ENCODE assay signal across 21 cellular contexts in the genomic region with DNA sequence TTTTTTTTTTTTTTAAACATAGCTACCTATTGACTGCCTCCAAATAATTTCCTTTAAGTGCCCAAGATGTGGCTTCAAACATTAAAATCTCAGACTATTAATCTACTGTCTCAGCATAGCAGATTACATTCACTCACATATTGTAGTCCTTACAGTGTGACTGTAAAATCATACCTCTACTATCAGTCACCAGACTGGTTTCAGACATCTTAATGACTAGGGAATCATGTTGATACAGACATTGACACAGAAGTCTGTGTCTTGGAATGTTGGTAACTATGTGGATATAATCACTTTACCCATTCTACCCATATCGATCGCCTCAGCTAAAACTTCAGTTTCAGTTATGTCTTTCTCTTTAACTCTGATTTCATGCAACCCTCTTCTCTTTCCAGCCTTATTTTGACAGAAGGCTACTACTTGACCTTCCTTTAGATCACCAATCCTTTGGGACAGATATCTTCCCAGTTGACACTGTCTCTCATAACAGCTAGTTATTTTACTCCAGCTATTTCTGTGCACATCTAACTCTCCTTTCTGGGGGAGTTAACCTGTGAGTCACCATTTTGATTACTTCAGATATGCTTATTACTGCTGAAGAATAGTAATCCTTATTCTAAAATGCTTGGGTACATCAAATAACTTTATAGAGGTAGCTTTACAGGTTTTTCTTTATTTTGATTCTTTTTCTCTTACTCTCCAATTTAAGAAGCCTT. TPM values are rescaled to one million over a fixed set of nuclear protein-coding genes. Genes with fewer than 3 reads are reported as not detected.
DNase-seq lines count a peak whose midpoint lies in the region; ATAC-seq, FAIRE-seq and TF ChIP-seq lines count a peak whose summit lies in the region.
"Had no signal": no experiment of that assay in that cellular context is flagged by ENCODE, and none has a peak within 500 bp of the region (broad histone marks: within the 10 kb centered on the region; RNA-seq: fewer than 3 reads in every experiment).

No MANE protein-coding gene starts in this region.

- CTCF ChIA-PET in HepG2 (lab: Yijun Ruan, JAX; ENCODE audit: low intra/inter-chr PET ratio, low total read pairs) = no interaction called here

- no peak for FAIRE-seq in HepG2 (lab: Jason Lieb, UNC)
- FAIRE-seq: bronchial epithelial cell had no signal

- in situ Hi-C loops in HepG2 (cut with HindIII; ENCODE audit: extremely low pct_ligation_motif_present, low pct_unique_long_range_greater_than_20kb) = no loop called here

- no peak for TF ChIP-seq POLR2A in HepG2 (IDR thresholded peaks at IDR 0.05; ENCODE audit: insufficient read depth in 1 of 2, low read depth in 2 of 2, low read length in 2 of 2)
- no peak for TF ChIP-seq POLR2A in right lobe of liver (IDR thresholded peaks at IDR 0.05)

- no peaks in the 10 kb centered on the region for H3K9me3 Mint-ChIP-seq in activated T-helper 17 cell treated with anti-CD3 and anti-CD28 coated beads, Interleukin-2, amount 50 U/mL, for 72 hours
- H3K9me3 Mint-ChIP-seq in stimulated activated effector memory CD8-positive, alpha-beta T cell treated with anti-CD3 and anti-CD28 coated beads, Interleukin-12 subunit alpha, Interleukin-12 subunit beta, amount 100 ng/mL, for 72 hours = no peaks in the 10 kb centered on the region
- H3K9me3 Mint-ChIP-seq in stimulated activated memory B cell treated with anti-CD40 and anti-IgM and Interleukin-4, amounts not matched to agents 10 μg/mL and 1 μg/mL and 100 μg/mL, for 72 hours = no peaks in the 10 kb centered on the region
- H3K9me3 Mint-ChIP-seq: activated naive CD8-positive, alpha-beta T cell treated with anti-CD3 and anti-CD28 coated beads, Interleukin-2, amount 10 ng/mL, durations not matched to agents 7 days and 5 days had no signal

- 94% methylated on average over 2 of the region's 2 CpGs for WGBS in HepG2 (ENCODE audit: low lambda C conversion rate)
- 95% methylated on average over 2 of the region's 2 CpGs for WGBS in right lobe of liver (ENCODE audit: insufficient coverage, low coverage, low lambda C conversion rate, missing lambda C conversion rate)

- peaks cover 38% of the 10 kb centered on the region for H3K4me1 Mint-ChIP-seq in activated T-helper 17 cell treated with anti-CD3 and anti-CD28 coated beads, Interleukin-2, amount 50 U/mL, for 72 hours
- peaks cover 71% of the 10 kb centered on the region for H3K4me1 Mint-ChIP-seq in stimulated activated effector memory CD8-positive, alpha-beta T cell treated with anti-CD3 and anti-CD28 coated beads, Interleukin-12 subunit alpha, Interleukin-12 subunit beta, amount 100 ng/mL, for 72 hours
- peaks cover 55% of the 10 kb centered on the region for H3K4me1 Mint-ChIP-seq in stimulated activated memory B cell treated with anti-CD40 and anti-IgM and Interleukin-4, amounts not matched to agents 10 μg/mL and 1 μg/mL and 100 μg/mL, for 72 hours

- no peak for TF ChIP-seq CTCF in HepG2 (CRISPR knock-in tag; IDR thresholded peaks at IDR 0.05)
- TF ChIP-seq CTCF in right lobe of liver (IDR thresholded peaks at IDR 0.05) = no peak
- no peak for TF ChIP-seq CTCF in BE2C (IDR thresholded peaks at IDR 0.05; ENCODE audit: low read depth, low read length)

- no peak for TF ChIP-seq RAD21 in HepG2 (CRISPR knock-in tag; IDR thresholded peaks at IDR 0.05)

- POLR2A ChIA-PET in HepG2 (lab: Yijun Ruan, JAX) = no interaction called here

- no peaks in the 10 kb centered on the region for H3K9me3 ChIP-seq in HepG2 (ENCODE audit: low read length)
- no peaks in the 10 kb centered on the region for H3K9me3 ChIP-seq in right lobe of liver
- H3K9me3 ChIP-seq in BE2C = no peaks in the 10 kb centered on the region
- H3K9me3 ChIP-seq: thyroid gland had no signal

- no peak overlapping the region for H2AFZ ChIP-seq in HepG2 (ENCODE audit: low read length)
- H2AFZ ChIP-seq: parathyroid adenoma had no signal

- H3K27ac ChIP-seq in HepG2 (ENCODE audit: extremely low read length, insufficient read depth, low read length) = peak overlapping the region; percentile 90
- H3K27ac ChIP-seq in right lobe of liver = no peak overlapping the region
- H3K27ac ChIP-seq: parathyroid adenoma, thyroid gland had no signal

- DNase-seq in HepG2 (ENCODE audit: low spot score) = no peak
- DNase-seq in right lobe of liver = no peak
- peak; percentile 26 for DNase-seq in iris pigment epithelial cell (ENCODE audit: low read depth)
- no peak for DNase-seq in stimulated activated effector memory CD8-positive, alpha-beta T cell treated with anti-CD3 and anti-CD28 coated beads, Interleukin-12 subunit alpha, Interleukin-12 subunit beta, amount 100 ng/mL, for 72 hours (ENCODE audit: low spot score in 2 of 2)
- no peak for DNase-seq in BE2C
- DNase-seq in EL = no peak
- DNase-seq: activated CD4-positive, CD25-positive, alpha-beta regulatory T cell; activated naive CD8-positive, alpha-beta T cell treated with anti-CD3 and anti-CD28 coated beads, Interleukin-2, amount 10 ng/mL, durations not matched to agents 7 days and 5 days; effector CD4-positive, alpha-beta T cell; hypothalamus; left colon; NCI-H2081; NCI-H524; SHP77; T-helper 2 cell; thyroid gland had no signal

- BruUV-seq in HepG2 (replicated peaks; lab: Mats Ljungman, UMichigan) = no TSS peak

- H3K27ac Mint-ChIP-seq in activated T-helper 17 cell treated with anti-CD3 and anti-CD28 coated beads, Interleukin-2, amount 50 U/mL, for 72 hours = peak overlapping the region; percentile 7
- H3K27ac Mint-ChIP-seq in stimulated activated effector memory CD8-positive, alpha-beta T cell treated with anti-CD3 and anti-CD28 coated beads, Interleukin-12 subunit alpha, Interleukin-12 subunit beta, amount 100 ng/mL, for 72 hours = peak overlapping the region; percentile 32
- H3K27ac Mint-ChIP-seq in stimulated activated memory B cell treated with anti-CD40 and anti-IgM and Interleukin-4, amounts not matched to agents 10 μg/mL and 1 μg/mL and 100 μg/mL, for 72 hours = no peak overlapping the region
- H3K27ac Mint-ChIP-seq: activated naive CD8-positive, alpha-beta T cell treated with anti-CD3 and anti-CD28 coated beads, Interleukin-2, amount 10 ng/mL, durations not matched to agents 7 days and 5 days had no signal

- H3K79me2 ChIP-seq in HepG2 (ENCODE audit: insufficient read depth, low read length) = peaks cover 65% of the 10 kb centered on the region

- H3K36me3 Mint-ChIP-seq in activated T-helper 17 cell treated with anti-CD3 and anti-CD28 coated beads, Interleukin-2, amount 50 U/mL, for 72 hours (ENCODE audit: low read depth) = peaks cover 79% of the 10 kb centered on the region
- peaks cover 44% of the 10 kb centered on the region for H3K36me3 Mint-ChIP-seq in stimulated activated effector memory CD8-positive, alpha-beta T cell treated with anti-CD3 and anti-CD28 coated beads, Interleukin-12 subunit alpha, Interleukin-12 subunit beta, amount 100 ng/mL, for 72 hours
- H3K36me3 Mint-ChIP-seq in stimulated activated memory B cell treated with anti-CD40 and anti-IgM and Interleukin-4, amounts not matched to agents 10 μg/mL and 1 μg/mL and 100 μg/mL, for 72 hours = peaks cover 34% of the 10 kb centered on the region

- H3K36me3 ChIP-seq in HepG2 (replicated peaks in 1 of 2; ENCODE audit: control insufficient read depth in 1 of 2, insufficient read depth in 2 of 2, low read length in 2 of 2) = peaks cover 0 to 11% of the 10 kb centered on the region in 2 experiments; a peak in 3 of 5 replicates
- peaks cover 0 to 2% (median 0%) of the 10 kb centered on the region in 4 donors for H3K36me3 ChIP-seq in right lobe of liver
- peaks cover 31% of the 10 kb centered on the region for H3K36me3 ChIP-seq in BE2C
- H3K36me3 ChIP-seq: thyroid gland had no signal

- H3K4me2 ChIP-seq in HepG2 (ENCODE audit: low read depth, low read length) = no peak overlapping the region
- H3K4me2 ChIP-seq: smooth muscle cell had no signal

- intact Hi-C loops in HepG2 (cut with micrococcal nuclease; ENCODE audit: unreplicated experiment) = loop anchor here (2.0 kb wide), 1 partner anchor 46 kb away; no protein-coding TSS in a partner anchor
- intact Hi-C loops in right lobe of liver (cut with DNase I) = no loop called here

- ATAC-seq in HepG2 (no peak), right lobe of liver (no peak)
- ATAC-seq in activated T-helper 17 cell treated with anti-CD3 and anti-CD28 coated beads, Interleukin-2, amount 50 U/mL, for 72 hours (replicated peaks) = peak; percentile 52
- peak; percentile 51 for ATAC-seq in stimulated activated effector memory CD8-positive, alpha-beta T cell treated with anti-CD3 and anti-CD28 coated beads, Interleukin-12 subunit alpha, Interleukin-12 subunit beta, amount 100 ng/mL, for 72 hours
- no peak for ATAC-seq in stimulated activated memory B cell treated with anti-CD40 and anti-IgM and Interleukin-4, amounts not matched to agents 10 μg/mL and 1 μg/mL and 100 μg/mL, for 72 hours
- ATAC-seq: left colon had no signal

- peaks cover 42% of the 10 kb centered on the region for H4K20me1 ChIP-seq in HepG2 (ENCODE audit: insufficient read depth, low read length)

- H3K4me1 ChIP-seq in HepG2 (ENCODE audit: insufficient read depth, low read length) (peaks cover 55% of the 10 kb centered on the region), right lobe of liver (peaks cover 0 to 36% (median 6%) of the 10 kb centered on the region in 4 donors), BE2C (no peaks in the 10 kb centered on the region)

- no peak for TF ChIP-seq EP300 in HepG2 (IDR thresholded peaks at IDR 0.05; ENCODE audit: low read depth in 2 of 2, low read length in 2 of 2)
- TF ChIP-seq EP300 in HepG2 (CRISPR knock-in tag; IDR thresholded peaks at IDR 0.05; ENCODE audit: borderline replicate concordance) = no peak

- H3K27me3 Mint-ChIP-seq in activated T-helper 17 cell treated with anti-CD3 and anti-CD28 coated beads, Interleukin-2, amount 50 U/mL, for 72 hours = no peaks in the 10 kb centered on the region
- H3K27me3 Mint-ChIP-seq in stimulated activated memory B cell treated with anti-CD40 and anti-IgM and Interleukin-4, amounts not matched to agents 10 μg/mL and 1 μg/mL and 100 μg/mL, for 72 hours = no peaks in the 10 kb centered on the region
- H3K27me3 Mint-ChIP-seq: activated naive CD8-positive, alpha-beta T cell treated with anti-CD3 and anti-CD28 coated beads, Interleukin-2, amount 10 ng/mL, durations not matched to agents 7 days and 5 days had no signal

- H3K27me3 ChIP-seq in HepG2 (ENCODE audit: control insufficient read depth in 1 of 2, insufficient read depth in 2 of 2, low read length in 2 of 2) (no peaks in the 10 kb centered on the region), right lobe of liver (no peaks in the 10 kb centered on the region), BE2C (no peaks in the 10 kb centered on the region)
- H3K27me3 ChIP-seq: thyroid gland had no signal

- H3K4me3 ChIP-seq in HepG2 (replicated peaks in 1 of 3; ENCODE audit: insufficient read depth in 1 of 3, low read depth in 2 of 3, low read length in 3 of 3) (no peak overlapping the region), right lobe of liver (no peak overlapping the region), BE2C (ENCODE audit: low read depth, low read length) (no peak overlapping the region)
- H3K4me3 ChIP-seq: smooth muscle cell, thyroid gland had no signal

- H3K4me3 Mint-ChIP-seq in activated T-helper 17 cell treated with anti-CD3 and anti-CD28 coated beads, Interleukin-2, amount 50 U/mL, for 72 hours = no peak overlapping the region
- no peak overlapping the region for H3K4me3 Mint-ChIP-seq in stimulated activated effector memory CD8-positive, alpha-beta T cell treated with anti-CD3 and anti-CD28 coated beads, Interleukin-12 subunit alpha, Interleukin-12 subunit beta, amount 100 ng/mL, for 72 hours
- H3K4me3 Mint-ChIP-seq in stimulated activated memory B cell treated with anti-CD40 and anti-IgM and Interleukin-4, amounts not matched to agents 10 μg/mL and 1 μg/mL and 100 μg/mL, for 72 hours = no peak overlapping the region
- H3K4me3 Mint-ChIP-seq: activated naive CD8-positive, alpha-beta T cell treated with anti-CD3 and anti-CD28 coated beads, Interleukin-2, amount 10 ng/mL, durations not matched to agents 7 days and 5 days had no signal

- H3K9ac ChIP-seq in HepG2 (ENCODE audit: insufficient read depth, low read depth, low read length) = no peak overlapping the region
- H3K9ac ChIP-seq: parathyroid adenoma had no signal

RNA-seq across cellular contexts. Expression of a gene that starts 7.0 kb away (rescaled TPM):
- total RNA-seq in HepG2 (2016; rRNA removed; fragmentation: Illumina TruSeq; extraction: Trizol) (15.2 and 25.5 TPM in 2 replicates), right lobe of liver (10 to 100 TPM; 11.5 to 16.6 (median 15.1) TPM)
- total RNA-seq in HepG2 (2016; cell fraction: cytosol; rRNA removed; fragmentation: Illumina TruSeq; extraction: Trizol; ENCODE audit: low read depth) = 3.4 and 3.5 TPM in 2 replicates
- 14.7 and 23.3 TPM in 2 replicates for total RNA-seq in HepG2 (2016; cell fraction: insoluble cytoplasmic fraction; rRNA removed; fragmentation: Illumina TruSeq; extraction: Trizol)
- 8.9 and 9.0 TPM in 2 replicates for total RNA-seq in HepG2 (2016; cell fraction: membrane; rRNA removed; fragmentation: Illumina TruSeq; extraction: Trizol)
- total RNA-seq in HepG2 (2016; cell fraction: nucleus; rRNA removed; fragmentation: Illumina TruSeq; extraction: Trizol) = 24.7 and 28.5 TPM in 2 replicates
- polyA plus RNA-seq in HepG2 (2011; rRNA removed) = 16.9 and 19.4 TPM in 2 replicates
- 8.1 and 13.3 TPM in 2 replicates for polyA plus RNA-seq in HepG2 (2011; cell fraction: cytosol; rRNA removed)
- 18.3 and 21.6 TPM in 2 replicates for polyA plus RNA-seq in HepG2 (2011; cell fraction: nucleus; rRNA removed)
- 20.8 and 21.9 TPM in 2 replicates for polyA plus RNA-seq in HepG2 (2012)
- polyA plus RNA-seq in HepG2 (2016; cell fraction: cytosol; fragmentation: Illumina TruSeq; extraction: Trizol; ENCODE audit: low read depth) = 0.61 and 0.65 TPM in 2 replicates
- polyA plus RNA-seq in HepG2 (2016; cell fraction: insoluble cytoplasmic fraction; fragmentation: Illumina TruSeq; extraction: Trizol; ENCODE audit: low read depth) = 16.9 and 18.5 TPM in 2 replicates
- 2.2 and 3.1 TPM in 2 replicates for polyA plus RNA-seq in HepG2 (2016; cell fraction: membrane; fragmentation: Illumina TruSeq; extraction: Trizol; ENCODE audit: low read depth)
- 32.1 and 32.3 TPM in 2 replicates for polyA plus RNA-seq in HepG2 (2016; cell fraction: nucleus; fragmentation: Illumina TruSeq; extraction: Trizol; ENCODE audit: insufficient read depth, low read depth)
- 24.3 and 26.9 TPM in 2 replicates for polyA minus RNA-seq in HepG2 (2011; rRNA and poly(A)+ RNA removed; ENCODE audit: low replicate concordance)
- 29.8 and 30.1 TPM in 2 replicates for polyA minus RNA-seq in HepG2 (2011; cell fraction: cytosol; rRNA and poly(A)+ RNA removed)
- polyA minus RNA-seq in HepG2 (2011; cell fraction: nucleus; rRNA and poly(A)+ RNA removed) = 48.7 and 54.1 TPM in 2 replicates
- total RNA-seq in activated T-helper 17 cell treated with anti-CD3 and anti-CD28 coated beads, Interleukin-2, amount 50 U/mL, for 72 hours = 10 to 100 TPM; 25.6 to 30.7 TPM
- 17.1 TPM for polyA plus RNA-seq in BE2C (2012; ENCODE audit: insufficient read depth, insufficient read length, low read depth)

Comparison
In these comparisons a context has a peak if more than half of its experiments do, and no peak if none do; other contexts are left out.
1. ATAC-seq: peak in activated T-helper 17 cell treated with anti-CD3 and anti-CD28 coated beads, Interleukin-2, amount 50 U/mL, for 72 hours (single experiment) and stimulated activated effector memory CD8-positive, alpha-beta T cell treated with anti-CD3 and anti-CD28 coated beads, Interleukin-12 subunit alpha, Interleukin-12 subunit beta, amount 100 ng/mL, for 72 hours (single experiment); none in HepG2 (single experiment), right lobe of liver (0 of 4) and stimulated activated memory B cell treated with anti-CD40 and anti-IgM and Interleukin-4, amounts not matched to agents 10 μg/mL and 1 μg/mL and 100 μg/mL, for 72 hours (single experiment).